Comparison of ENCODE assay signal across 1 cellular context in the genomic region with DNA sequence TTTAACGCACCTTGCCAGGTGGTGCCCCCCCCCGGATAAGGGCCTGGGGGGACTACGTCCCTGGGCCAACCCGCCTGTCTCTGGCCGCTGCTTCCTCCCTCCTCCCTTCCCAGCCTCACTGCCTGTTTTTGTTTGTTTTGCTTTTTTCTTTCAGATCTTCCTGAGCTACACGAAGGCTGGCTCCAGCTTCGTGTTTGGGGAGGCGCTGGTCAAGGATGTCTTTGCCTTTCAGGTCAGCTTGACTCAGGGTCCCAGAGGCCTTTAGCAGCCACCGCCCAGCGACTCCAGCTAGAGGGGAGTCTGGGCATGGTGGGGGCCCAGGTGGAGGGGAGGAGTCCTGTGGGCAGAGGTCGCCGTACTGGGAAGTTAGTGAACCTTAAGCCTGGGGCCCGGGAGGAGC.
TF ChIP-seq lines count a peak whose summit lies in the region.

No MANE protein-coding gene starts in this region.

TF ChIP-seq in HepG2, 621 proteins besides CTCF, POLR2A, EP300 and RAD21 (continued from another document and continues in another):
- TF ChIP-seq, protein P1, sequence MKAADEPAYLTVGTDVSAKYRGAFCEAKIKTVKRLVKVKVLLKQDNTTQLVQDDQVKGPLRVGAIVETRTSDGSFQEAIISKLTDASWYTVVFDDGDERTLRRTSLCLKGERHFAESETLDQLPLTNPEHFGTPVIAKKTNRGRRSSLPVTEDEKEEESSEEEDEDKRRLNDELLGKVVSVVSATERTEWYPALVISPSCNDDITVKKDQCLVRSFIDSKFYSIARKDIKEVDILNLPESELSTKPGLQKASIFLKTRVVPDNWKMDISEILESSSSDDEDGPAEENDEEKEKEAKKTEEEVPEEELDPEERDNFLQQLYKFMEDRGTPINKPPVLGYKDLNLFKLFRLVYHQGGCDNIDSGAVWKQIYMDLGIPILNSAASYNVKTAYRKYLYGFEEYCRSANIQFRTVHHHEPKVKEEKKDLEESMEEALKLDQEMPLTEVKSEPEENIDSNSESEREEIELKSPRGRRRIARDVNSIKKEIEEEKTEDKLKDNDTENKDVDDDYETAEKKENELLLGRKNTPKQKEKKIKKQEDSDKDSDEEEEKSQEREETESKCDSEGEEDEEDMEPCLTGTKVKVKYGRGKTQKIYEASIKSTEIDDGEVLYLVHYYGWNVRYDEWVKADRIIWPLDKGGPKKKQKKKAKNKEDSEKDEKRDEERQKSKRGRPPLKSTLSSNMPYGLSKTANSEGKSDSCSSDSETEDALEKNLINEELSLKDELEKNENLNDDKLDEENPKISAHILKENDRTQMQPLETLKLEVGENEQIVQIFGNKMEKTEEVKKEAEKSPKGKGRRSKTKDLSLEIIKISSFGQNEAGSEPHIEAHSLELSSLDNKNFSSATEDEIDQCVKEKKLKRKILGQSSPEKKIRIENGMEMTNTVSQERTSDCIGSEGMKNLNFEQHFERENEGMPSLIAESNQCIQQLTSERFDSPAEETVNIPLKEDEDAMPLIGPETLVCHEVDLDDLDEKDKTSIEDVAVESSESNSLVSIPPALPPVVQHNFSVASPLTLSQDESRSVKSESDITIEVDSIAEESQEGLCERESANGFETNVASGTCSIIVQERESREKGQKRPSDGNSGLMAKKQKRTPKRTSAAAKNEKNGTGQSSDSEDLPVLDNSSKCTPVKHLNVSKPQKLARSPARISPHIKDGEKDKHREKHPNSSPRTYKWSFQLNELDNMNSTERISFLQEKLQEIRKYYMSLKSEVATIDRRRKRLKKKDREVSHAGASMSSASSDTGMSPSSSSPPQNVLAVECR (CRISPR knock-in tag; IDR thresholded peaks at IDR 0.05; ENCODE audit: borderline replicate concordance) = no peak
- TF ChIP-seq ZNF44 (CRISPR knock-in tag; IDR thresholded peaks at IDR 0.05) (no peak), SKI (IDR thresholded peaks at IDR 0.05; ENCODE audit: partially characterized antibody) (no peak), ZNF296 (CRISPR knock-in tag; conservative IDR thresholded peaks at IDR 0.05) (no peak), IRX3 (CRISPR knock-in tag; IDR thresholded peaks at IDR 0.05; ENCODE audit: borderline replicate concordance, low read depth) (no peak), ZNF678 (CRISPR knock-in tag; IDR thresholded peaks at IDR 0.05) (no peak), ZNF644 (CRISPR knock-in tag; IDR thresholded peaks at IDR 0.05; ENCODE audit: low read depth) (no peak), ZNF7 (CRISPR knock-in tag; IDR thresholded peaks at IDR 0.05) (no peak), XRCC5 (optimal IDR thresholded peaks at IDR 0.05; ENCODE audit: low read length) (no peak), HMGA1 (CRISPR knock-in tag; conservative IDR thresholded peaks at IDR 0.05) (no peak), ZNF891 (CRISPR knock-in tag; IDR thresholded peaks at IDR 0.05) (no peak), MTF1 (CRISPR knock-in tag; IDR thresholded peaks at IDR 0.05) (no peak), CEBPB (IDR thresholded peaks at IDR 0.05; ENCODE audit: borderline replicate concordance, low read depth, low read length) (no peak), ZNF253 (CRISPR knock-in tag; IDR thresholded peaks at IDR 0.05; ENCODE audit: borderline replicate concordance) (no peak), ZNF672 (CRISPR knock-in tag; IDR thresholded peaks at IDR 0.05) (no peak), SMAD3 (CRISPR knock-in tag; IDR thresholded peaks at IDR 0.05) (no peak), ZNF20 (CRISPR knock-in tag; IDR thresholded peaks at IDR 0.05) (no peak), SRSF9 (IDR thresholded peaks at IDR 0.05; ENCODE audit: borderline replicate concordance, insufficient read depth, low read depth, low read length, poor library complexity, severe bottlenecking) (no peak), ZFYVE20 (CRISPR knock-in tag; IDR thresholded peaks at IDR 0.05; ENCODE audit: borderline replicate concordance, low read depth) (no peak), NFYC (CRISPR knock-in tag; IDR thresholded peaks at IDR 0.05) (no peak), ZBTB7A (CRISPR knock-in tag; IDR thresholded peaks at IDR 0.05) (peak; percentile 33; the same call in 1 of the 2 replicates), ZFP36L2 (CRISPR knock-in tag; IDR thresholded peaks at IDR 0.05) (no peak), FOSL1 (CRISPR knock-in tag; IDR thresholded peaks at IDR 0.05; ENCODE audit: borderline replicate concordance) (no peak), NR2F1 (CRISPR knock-in tag; IDR thresholded peaks at IDR 0.05) (no peak), ZBTB38 (CRISPR knock-in tag; IDR thresholded peaks at IDR 0.05) (no peak; the same call in 1 of the 2 replicates), ZNF292 (CRISPR knock-in tag; IDR thresholded peaks at IDR 0.05; ENCODE audit: borderline replicate concordance, low read depth) (peak; percentile 81; the same call in 1 of the 2 replicates), ZNF768 (CRISPR knock-in tag; IDR thresholded peaks at IDR 0.05) (no peak), RFXAP (CRISPR knock-in tag; IDR thresholded peaks at IDR 0.05; ENCODE audit: borderline replicate concordance) (no peak), ISL2 (CRISPR knock-in tag; IDR thresholded peaks at IDR 0.05) (no peak)
- TF ChIP-seq, protein P2, sequence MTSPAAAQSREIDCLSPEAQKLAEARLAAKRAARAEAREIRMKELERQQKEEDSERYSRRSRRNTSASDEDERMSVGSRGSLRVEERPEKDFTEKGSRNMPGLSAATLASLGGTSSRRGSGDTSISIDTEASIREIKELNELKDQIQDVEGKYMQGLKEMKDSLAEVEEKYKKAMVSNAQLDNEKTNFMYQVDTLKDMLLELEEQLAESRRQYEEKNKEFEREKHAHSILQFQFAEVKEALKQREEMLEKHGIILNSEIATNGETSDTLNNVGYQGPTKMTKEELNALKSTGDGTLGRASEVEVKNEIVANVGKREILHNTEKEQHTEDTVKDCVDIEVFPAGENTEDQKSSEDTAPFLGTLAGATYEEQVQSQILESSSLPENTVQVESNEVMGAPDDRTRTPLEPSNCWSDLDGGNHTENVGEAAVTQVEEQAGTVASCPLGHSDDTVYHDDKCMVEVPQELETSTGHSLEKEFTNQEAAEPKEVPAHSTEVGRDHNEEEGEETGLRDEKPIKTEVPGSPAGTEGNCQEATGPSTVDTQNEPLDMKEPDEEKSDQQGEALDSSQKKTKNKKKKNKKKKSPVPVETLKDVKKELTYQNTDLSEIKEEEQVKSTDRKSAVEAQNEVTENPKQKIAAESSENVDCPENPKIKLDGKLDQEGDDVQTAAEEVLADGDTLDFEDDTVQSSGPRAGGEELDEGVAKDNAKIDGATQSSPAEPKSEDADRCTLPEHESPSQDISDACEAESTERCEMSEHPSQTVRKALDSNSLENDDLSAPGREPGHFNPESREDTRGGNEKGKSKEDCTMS (CRISPR knock-in tag; conservative IDR thresholded peaks at IDR 0.05) = no peak
- TF ChIP-seq, protein P3, sequence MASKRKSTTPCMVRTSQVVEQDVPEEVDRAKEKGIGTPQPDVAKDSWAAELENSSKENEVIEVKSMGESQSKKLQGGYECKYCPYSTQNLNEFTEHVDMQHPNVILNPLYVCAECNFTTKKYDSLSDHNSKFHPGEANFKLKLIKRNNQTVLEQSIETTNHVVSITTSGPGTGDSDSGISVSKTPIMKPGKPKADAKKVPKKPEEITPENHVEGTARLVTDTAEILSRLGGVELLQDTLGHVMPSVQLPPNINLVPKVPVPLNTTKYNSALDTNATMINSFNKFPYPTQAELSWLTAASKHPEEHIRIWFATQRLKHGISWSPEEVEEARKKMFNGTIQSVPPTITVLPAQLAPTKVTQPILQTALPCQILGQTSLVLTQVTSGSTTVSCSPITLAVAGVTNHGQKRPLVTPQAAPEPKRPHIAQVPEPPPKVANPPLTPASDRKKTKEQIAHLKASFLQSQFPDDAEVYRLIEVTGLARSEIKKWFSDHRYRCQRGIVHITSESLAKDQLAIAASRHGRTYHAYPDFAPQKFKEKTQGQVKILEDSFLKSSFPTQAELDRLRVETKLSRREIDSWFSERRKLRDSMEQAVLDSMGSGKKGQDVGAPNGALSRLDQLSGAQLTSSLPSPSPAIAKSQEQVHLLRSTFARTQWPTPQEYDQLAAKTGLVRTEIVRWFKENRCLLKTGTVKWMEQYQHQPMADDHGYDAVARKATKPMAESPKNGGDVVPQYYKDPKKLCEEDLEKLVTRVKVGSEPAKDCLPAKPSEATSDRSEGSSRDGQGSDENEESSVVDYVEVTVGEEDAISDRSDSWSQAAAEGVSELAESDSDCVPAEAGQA (IDR thresholded peaks at IDR 0.05; ENCODE audit: low read depth) = no peak
- TF ChIP-seq, protein P3 (CRISPR knock-in tag; IDR thresholded peaks at IDR 0.05; ENCODE audit: borderline replicate concordance) = no peak
- TF ChIP-seq, protein P4, sequence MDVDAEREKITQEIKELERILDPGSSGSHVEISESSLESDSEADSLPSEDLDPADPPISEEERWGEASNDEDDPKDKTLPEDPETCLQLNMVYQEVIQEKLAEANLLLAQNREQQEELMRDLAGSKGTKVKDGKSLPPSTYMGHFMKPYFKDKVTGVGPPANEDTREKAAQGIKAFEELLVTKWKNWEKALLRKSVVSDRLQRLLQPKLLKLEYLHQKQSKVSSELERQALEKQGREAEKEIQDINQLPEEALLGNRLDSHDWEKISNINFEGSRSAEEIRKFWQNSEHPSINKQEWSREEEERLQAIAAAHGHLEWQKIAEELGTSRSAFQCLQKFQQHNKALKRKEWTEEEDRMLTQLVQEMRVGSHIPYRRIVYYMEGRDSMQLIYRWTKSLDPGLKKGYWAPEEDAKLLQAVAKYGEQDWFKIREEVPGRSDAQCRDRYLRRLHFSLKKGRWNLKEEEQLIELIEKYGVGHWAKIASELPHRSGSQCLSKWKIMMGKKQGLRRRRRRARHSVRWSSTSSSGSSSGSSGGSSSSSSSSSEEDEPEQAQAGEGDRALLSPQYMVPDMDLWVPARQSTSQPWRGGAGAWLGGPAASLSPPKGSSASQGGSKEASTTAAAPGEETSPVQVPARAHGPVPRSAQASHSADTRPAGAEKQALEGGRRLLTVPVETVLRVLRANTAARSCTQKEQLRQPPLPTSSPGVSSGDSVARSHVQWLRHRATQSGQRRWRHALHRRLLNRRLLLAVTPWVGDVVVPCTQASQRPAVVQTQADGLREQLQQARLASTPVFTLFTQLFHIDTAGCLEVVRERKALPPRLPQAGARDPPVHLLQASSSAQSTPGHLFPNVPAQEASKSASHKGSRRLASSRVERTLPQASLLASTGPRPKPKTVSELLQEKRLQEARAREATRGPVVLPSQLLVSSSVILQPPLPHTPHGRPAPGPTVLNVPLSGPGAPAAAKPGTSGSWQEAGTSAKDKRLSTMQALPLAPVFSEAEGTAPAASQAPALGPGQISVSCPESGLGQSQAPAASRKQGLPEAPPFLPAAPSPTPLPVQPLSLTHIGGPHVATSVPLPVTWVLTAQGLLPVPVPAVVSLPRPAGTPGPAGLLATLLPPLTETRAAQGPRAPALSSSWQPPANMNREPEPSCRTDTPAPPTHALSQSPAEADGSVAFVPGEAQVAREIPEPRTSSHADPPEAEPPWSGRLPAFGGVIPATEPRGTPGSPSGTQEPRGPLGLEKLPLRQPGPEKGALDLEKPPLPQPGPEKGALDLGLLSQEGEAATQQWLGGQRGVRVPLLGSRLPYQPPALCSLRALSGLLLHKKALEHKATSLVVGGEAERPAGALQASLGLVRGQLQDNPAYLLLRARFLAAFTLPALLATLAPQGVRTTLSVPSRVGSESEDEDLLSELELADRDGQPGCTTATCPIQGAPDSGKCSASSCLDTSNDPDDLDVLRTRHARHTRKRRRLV (CRISPR knock-in tag; IDR thresholded peaks at IDR 0.05) = no peak
- TF ChIP-seq, protein P5, sequence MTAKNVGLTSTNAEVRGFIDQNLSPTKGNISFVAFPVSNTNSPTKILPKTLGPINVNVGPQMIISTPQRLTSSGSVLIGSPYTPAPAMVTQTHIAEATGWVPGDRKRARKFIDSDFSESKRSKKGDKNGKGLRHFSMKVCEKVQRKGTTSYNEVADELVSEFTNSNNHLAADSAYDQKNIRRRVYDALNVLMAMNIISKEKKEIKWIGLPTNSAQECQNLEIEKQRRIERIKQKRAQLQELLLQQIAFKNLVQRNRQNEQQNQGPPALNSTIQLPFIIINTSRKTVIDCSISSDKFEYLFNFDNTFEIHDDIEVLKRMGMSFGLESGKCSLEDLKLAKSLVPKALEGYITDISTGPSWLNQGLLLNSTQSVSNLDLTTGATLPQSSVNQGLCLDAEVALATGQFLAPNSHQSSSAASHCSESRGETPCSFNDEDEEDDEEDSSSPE (CRISPR knock-in tag; IDR thresholded peaks at IDR 0.05) = no peak
- TF ChIP-seq, protein P6, sequence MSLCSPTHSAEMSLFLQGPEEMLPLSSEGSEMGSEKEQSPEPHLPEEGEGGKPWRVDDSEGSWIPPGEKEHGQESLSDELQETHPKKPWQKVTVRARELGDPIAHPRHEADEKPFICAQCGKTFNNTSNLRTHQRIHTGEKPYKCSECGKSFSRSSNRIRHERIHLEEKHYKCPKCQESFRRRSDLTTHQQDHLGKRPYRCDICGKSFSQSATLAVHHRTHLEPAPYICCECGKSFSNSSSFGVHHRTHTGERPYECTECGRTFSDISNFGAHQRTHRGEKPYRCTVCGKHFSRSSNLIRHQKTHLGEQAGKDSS (CRISPR knock-in tag; IDR thresholded peaks at IDR 0.05; ENCODE audit: borderline replicate concordance, low read depth) = no peak
- TF ChIP-seq, protein P7, sequence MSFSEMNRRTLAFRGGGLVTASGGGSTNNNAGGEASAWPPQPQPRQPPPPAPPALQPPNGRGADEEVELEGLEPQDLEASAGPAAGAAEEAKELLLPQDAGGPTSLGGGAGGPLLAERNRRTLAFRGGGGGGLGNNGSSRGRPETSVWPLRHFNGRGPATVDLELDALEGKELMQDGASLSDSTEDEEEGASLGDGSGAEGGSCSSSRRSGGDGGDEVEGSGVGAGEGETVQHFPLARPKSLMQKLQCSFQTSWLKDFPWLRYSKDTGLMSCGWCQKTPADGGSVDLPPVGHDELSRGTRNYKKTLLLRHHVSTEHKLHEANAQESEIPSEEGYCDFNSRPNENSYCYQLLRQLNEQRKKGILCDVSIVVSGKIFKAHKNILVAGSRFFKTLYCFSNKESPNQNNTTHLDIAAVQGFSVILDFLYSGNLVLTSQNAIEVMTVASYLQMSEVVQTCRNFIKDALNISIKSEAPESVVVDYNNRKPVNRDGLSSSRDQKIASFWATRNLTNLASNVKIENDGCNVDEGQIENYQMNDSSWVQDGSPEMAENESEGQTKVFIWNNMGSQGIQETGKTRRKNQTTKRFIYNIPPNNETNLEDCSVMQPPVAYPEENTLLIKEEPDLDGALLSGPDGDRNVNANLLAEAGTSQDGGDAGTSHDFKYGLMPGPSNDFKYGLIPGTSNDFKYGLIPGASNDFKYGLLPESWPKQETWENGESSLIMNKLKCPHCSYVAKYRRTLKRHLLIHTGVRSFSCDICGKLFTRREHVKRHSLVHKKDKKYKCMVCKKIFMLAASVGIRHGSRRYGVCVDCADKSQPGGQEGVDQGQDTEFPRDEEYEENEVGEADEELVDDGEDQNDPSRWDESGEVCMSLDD (CRISPR knock-in tag; IDR thresholded peaks at IDR 0.05; ENCODE audit: borderline replicate concordance) = no peak
